Comparison of ENCODE assay signal across 1 cellular context in genomic region chr11:69157156-69157821, GRCh38.
A peak's percentile ranks its signal among the peaks of the same experiment; 100 is the strongest.
TF ChIP-seq lines count a peak whose summit lies in the region.

No MANE protein-coding gene starts in this region.

TF ChIP-seq in HepG2, 621 proteins besides CTCF, POLR2A, EP300 and RAD21 (continued from another document):
- TF ChIP-seq ZNF17 (CRISPR knock-in tag; IDR thresholded peaks at IDR 0.05) (no peak), ZMYM3 (CRISPR knock-in tag; IDR thresholded peaks at IDR 0.05) (no peak), ZNF609 (CRISPR knock-in tag; IDR thresholded peaks at IDR 0.05; ENCODE audit: borderline replicate concordance) (no peak; the same call in 1 of the 2 replicates), ZSCAN5A (CRISPR knock-in tag; IDR thresholded peaks at IDR 0.05; ENCODE audit: borderline replicate concordance) (0 out of 2 replicates have a peak, but pooled peaks have one; percentile 38), KLF16 (CRISPR knock-in tag; IDR thresholded peaks at IDR 0.05) (0 out of 4 replicates have a peak, but pooled peaks of 1 of the 2 experiments have one; percentile 24), NFE2 (CRISPR knock-in tag; IDR thresholded peaks at IDR 0.05) (no peak), SUZ12 (IDR thresholded peaks at IDR 0.05; ENCODE audit: low read depth, low read length) (no peak)
